In genomic region chr1:9494936-9495758, GRCh38 we compare ENCODE assay signal across 8 cellular contexts. TPM values are rescaled to one million over a fixed set of nuclear protein-coding genes. Genes with fewer than 3 reads are reported as not detected.
A peak's percentile ranks its signal among the peaks of the same experiment; 100 is the strongest.
DNase-seq lines count a peak whose midpoint lies in the region; ATAC-seq, FAIRE-seq and TF ChIP-seq lines count a peak whose summit lies in the region.

No MANE protein-coding gene starts in this region.

- peak overlapping the region in 1 of 2 experiments; percentile 33 for H2BK12ac ChIP-seq in mesenchymal stem cell (ENCODE audit: low read length in 2 of 2)

- H3K4ac ChIP-seq in mesenchymal stem cell (ENCODE audit: low read depth in 1 of 2, low read length in 2 of 2) = no peak overlapping the region

- no peaks in the 10 kb centered on the region for H3K9me3 ChIP-seq in mesenchymal stem cell (ENCODE audit: control insufficient read depth, low read length)

- no peak for ATAC-seq in HG03025 (IDR thresholded peaks at IDR 0.05; ENCODE audit: low FRiP score, unreplicated experiment)

- no peak overlapping the region for H3K27ac Mint-ChIP-seq in activated CD4-positive, alpha-beta T cell treated with anti-CD3 and anti-CD28 coated beads, Interleukin-2, amount 10 ng/mL, durations not matched to agents 24 days and 14 days

- peaks cover 0 to 3% of the 10 kb centered on the region in 2 experiments for H3K27me3 ChIP-seq in mesenchymal stem cell (ENCODE audit: control insufficient read depth in 1 of 2, insufficient read depth in 1 of 2, low read length in 2 of 2)

- peaks cover 10% of the 10 kb centered on the region for H3K4me1 Mint-ChIP-seq in activated CD4-positive, alpha-beta T cell treated with anti-CD3 and anti-CD28 coated beads, Interleukin-2, amount 10 ng/mL, durations not matched to agents 24 days and 14 days

- 16% methylated on average over 48 of the region's 48 CpGs for WGBS in mesenchymal stem cell

- H3K9ac ChIP-seq in mesenchymal stem cell (ENCODE audit: low read length) = peak overlapping the region; percentile 49

- no peak overlapping the region for H2BK5ac ChIP-seq in mesenchymal stem cell (ENCODE audit: low read depth, low read length, poor library complexity, severe bottlenecking)

- H4K8ac ChIP-seq in mesenchymal stem cell (ENCODE audit: low read length) = peak overlapping the region; percentile 69

- no peak overlapping the region for H3K14ac ChIP-seq in mesenchymal stem cell (ENCODE audit: low read length in 2 of 2)

- H3K23ac ChIP-seq in mesenchymal stem cell (ENCODE audit: low read length in 2 of 2) = no peak overlapping the region

- no peak for TF ChIP-seq POLR2A in GM12891 (IDR thresholded peaks at IDR 0.05; ENCODE audit: low read depth, low read length)

- no peaks in the 10 kb centered on the region for H3K79me1 ChIP-seq in mesenchymal stem cell (replicated peaks; ENCODE audit: low read length, poor library complexity, severe bottlenecking)

- peak; percentile 15 for DNase-seq in A172 (ENCODE audit: low spot score)
- peak; percentile 74 for DNase-seq in GM12891 (ENCODE audit: insufficient read length, low spot score)
- DNase-seq in NCI-H2196 treated with DMSO at 0.1 percent for 48 hours (lab: John Stamatoyannopoulos, UW; ENCODE audit: unreplicated experiment) = peak; percentile 48
- DNase-seq in activated CD4-positive, alpha-beta T cell treated with anti-CD3 and anti-CD28 coated beads, Interleukin-2, amount 10 ng/mL, durations not matched to agents 24 days and 14 days = peak; percentile 92
- DNase-seq in ecto neural progenitor cell (ENCODE audit: low spot score) = peak; percentile 84
- peak; percentile 35 for DNase-seq in mesenchymal stem cell
- DNase-seq in stimulated activated CD8-positive, alpha-beta memory T cell treated with anti-CD3 and anti-CD28 coated beads, Interleukin-2, amount 100 ng/mL, for 1 hour (ENCODE audit: low read depth in 2 of 2) = peak; percentile 34 to 49

- H3K9me3 Mint-ChIP-seq in activated CD4-positive, alpha-beta T cell treated with anti-CD3 and anti-CD28 coated beads, Interleukin-2, amount 10 ng/mL, durations not matched to agents 24 days and 14 days = no peaks in the 10 kb centered on the region

- H3K36me3 ChIP-seq in mesenchymal stem cell (ENCODE audit: control insufficient read depth in 1 of 2, insufficient read depth in 2 of 2, low read depth in 1 of 2, low read length in 2 of 2) = no peaks in the 10 kb centered on the region

- no peak overlapping the region for H4K91ac ChIP-seq in mesenchymal stem cell (ENCODE audit: low read length)

- peaks cover 11% of the 10 kb centered on the region for H3K27me3 Mint-ChIP-seq in activated CD4-positive, alpha-beta T cell treated with anti-CD3 and anti-CD28 coated beads, Interleukin-2, amount 10 ng/mL, durations not matched to agents 24 days and 14 days

- no peaks in the 10 kb centered on the region for H3K36me3 Mint-ChIP-seq in activated CD4-positive, alpha-beta T cell treated with anti-CD3 and anti-CD28 coated beads, Interleukin-2, amount 10 ng/mL, durations not matched to agents 24 days and 14 days (ENCODE audit: low read depth)

- peak overlapping the region; percentile 61 for H3K4me2 ChIP-seq in mesenchymal stem cell (ENCODE audit: low read length, poor library complexity, severe bottlenecking)

- no peak overlapping the region for H3K27ac ChIP-seq in mesenchymal stem cell (ENCODE audit: low read length, poor library complexity, severe bottlenecking)

- peak overlapping the region in 1 of 2 experiments; percentile 70 for H3K4me3 ChIP-seq in mesenchymal stem cell (ENCODE audit: insufficient read depth in 1 of 2, low read depth in 1 of 2, low read length in 2 of 2)

- FAIRE-seq in GM12891 (lab: Jason Lieb, UNC) = peak; percentile 90

- H3K4me3 Mint-ChIP-seq in activated CD4-positive, alpha-beta T cell treated with anti-CD3 and anti-CD28 coated beads, Interleukin-2, amount 10 ng/mL, durations not matched to agents 24 days and 14 days = peak overlapping the region; percentile 77

- H2BK120ac ChIP-seq in mesenchymal stem cell (ENCODE audit: low read depth, low read length) = no peak overlapping the region

- H2AK5ac ChIP-seq in mesenchymal stem cell (ENCODE audit: low read length, severe bottlenecking) = no peak overlapping the region

- H2BK15ac ChIP-seq in mesenchymal stem cell (ENCODE audit: low read depth, poor library complexity, severe bottlenecking) = no peak overlapping the region

- H2AFZ ChIP-seq in mesenchymal stem cell (ENCODE audit: low read depth, low read length) = no peak overlapping the region

- H3K4me1 ChIP-seq in mesenchymal stem cell (ENCODE audit: control insufficient read depth, insufficient read depth, low read depth, low read length) = peaks cover 8% of the 10 kb centered on the region

- intact Hi-C loops in activated CD4-positive, alpha-beta T cell treated with anti-CD3 and anti-CD28 coated beads, Interleukin-2, amount 10 ng/mL, durations not matched to agents 24 days and 14 days (cut with micrococcal nuclease) = loop anchor here (1.0 to 10.0 kb wide), 2 partner anchors 78 to 370 kb away; no protein-coding TSS in a partner anchor

- peak overlapping the region in 1 of 2 experiments; percentile 1 for H3K18ac ChIP-seq in mesenchymal stem cell (ENCODE audit: low read depth in 1 of 2, low read length in 2 of 2)

TF ChIP-seq in GM12891, 5 proteins besides CTCF, POLR2A, EP300 and RAD21:
- TF ChIP-seq POU2F2 (IDR thresholded peaks at IDR 0.05; ENCODE audit: low read depth, low read length) = no peak
- TF ChIP-seq POLR2AphosphoS5 (IDR thresholded peaks at IDR 0.05; ENCODE audit: low read depth, low read length) = no peak
- no peak for TF ChIP-seq TAF1 (IDR thresholded peaks at IDR 0.05; ENCODE audit: low read depth, low read length)
- no peak for TF ChIP-seq PAX5 (IDR thresholded peaks at IDR 0.05; ENCODE audit: insufficient read depth, low read length, severe bottlenecking)
- no peak for TF ChIP-seq SPI1 (IDR thresholded peaks at IDR 0.05; ENCODE audit: low read depth, low read length)

RNA-seq across cellular contexts. Expression of gene SLC25A33, which starts 44.1 kb away (rescaled TPM):
- 8.2 and 12.4 TPM in 2 replicates for total RNA-seq in A172 (2014; rRNA removed; shearing (Covaris generic))
- polyA plus RNA-seq in GM12891 (2012; ENCODE audit: low read depth, missing spikeins) = 4.7 TPM
- total RNA-seq in activated CD4-positive, alpha-beta T cell treated with anti-CD3 and anti-CD28 coated beads, Interleukin-2, amount 10 ng/mL, durations not matched to agents 24 days and 14 days = 11.4 and 12.4 TPM in 2 replicates
- polyA plus RNA-seq in mesenchymal stem cell (2013, experiment 1 of 2) = 4.7 TPM
- polyA plus RNA-seq in mesenchymal stem cell (2013, experiment 2 of 2) = 4.9 TPM

Comparison
In these comparisons a context has a peak if more than half of its experiments do, and no peak if none do; other contexts are left out.
1. DNase-seq: peak in every context shown above with its lines; median percentile 92 in activated CD4-positive, alpha-beta T cell treated with anti-CD3 and anti-CD28 coated beads, Interleukin-2, amount 10 ng/mL, durations not matched to agents 24 days and 14 days; 84 in ecto neural progenitor cell; 74 in GM12891; 48 in NCI-H2196 treated with DMSO at 0.1 percent for 48 hours; 42 in stimulated activated CD8-positive, alpha-beta memory T cell treated with anti-CD3 and anti-CD28 coated beads, Interleukin-2, amount 100 ng/mL, for 1 hour; 35 in mesenchymal stem cell; 15 in A172.